ENCODE assay signal across 9 cellular contexts in genomic region chr10:60444494-60445064, GRCh38. TPM values are rescaled to one million over a fixed set of nuclear protein-coding genes. Genes with fewer than 3 reads are reported as not detected.
DNase-seq lines count a peak whose midpoint lies in the region; ATAC-seq and TF ChIP-seq lines count a peak whose summit lies in the region.
"Had no signal": no experiment of that assay in that cellular context is flagged by ENCODE, and none has a peak within 500 bp of the region (broad histone marks: within the 10 kb centered on the region; RNA-seq: fewer than 3 reads in every experiment).

No MANE protein-coding gene starts in this region.

- DNase-seq in NCI-H2029 (lab: John Stamatoyannopoulos, UW) = peak; percentile 3
- no peak for DNase-seq in NCI-H2029 treated with DMSO at 0.1 percent for 48 hours (lab: John Stamatoyannopoulos, UW)
- DNase-seq in fibroblast of lung (ENCODE audit: low read depth in 2 of 2) = peak; percentile 34 to 73
- no peak for DNase-seq in stomach
- no peak for DNase-seq in stimulated activated CD8-positive, alpha-beta memory T cell treated with anti-CD3 and anti-CD28 coated beads, Interleukin-4, amount 100 ng/mL, for 48 hours
- no peak for DNase-seq in activated gamma-delta T cell (lab: John Stamatoyannopoulos, UW)
- DNase-seq: CD8-positive, alpha-beta T cell had no signal

- no peaks in the 10 kb centered on the region for H3K36me3 ChIP-seq in OCI-LY3 (replicated peaks; ENCODE audit: low read depth, low read length)
- no peaks in the 10 kb centered on the region for H3K36me3 ChIP-seq in fibroblast of lung (ENCODE audit: control insufficient read depth, insufficient read depth, low read length)
- H3K36me3 ChIP-seq in stomach = no peaks in the 10 kb centered on the region

- H4K20me1 ChIP-seq in OCI-LY3 (ENCODE audit: insufficient read depth, low read length) (no peaks in the 10 kb centered on the region), fibroblast of lung (ENCODE audit: control insufficient read depth, extremely low read depth, insufficient read depth, low read length) (no peaks in the 10 kb centered on the region)

- H3K4me1 ChIP-seq in OCI-LY3 (ENCODE audit: low read length) (no peaks in the 10 kb centered on the region), fibroblast of lung (ENCODE audit: control insufficient read depth, extremely low read depth, insufficient read depth, low read length) (no peaks in the 10 kb centered on the region), stomach (peaks cover 0 to 22% (median 17%) of the 10 kb centered on the region in 4 donors)

- H3K4me3 ChIP-seq in OCI-LY3 (ENCODE audit: low read length) (no peak overlapping the region), fibroblast of lung (replicated peaks in 1 of 4; ENCODE audit: control extremely low read depth in 1 of 4, insufficient read depth in 1 of 4, low read depth in 3 of 4, low read length in 4 of 4) (no peak overlapping the region), stomach (no peak overlapping the region)

- H3K27me3 ChIP-seq in OCI-LY3 (ENCODE audit: low read depth, low read length) (no peaks in the 10 kb centered on the region), fibroblast of lung (ENCODE audit: control insufficient read depth, insufficient read depth, low read length) (no peaks in the 10 kb centered on the region), stomach (no peaks in the 10 kb centered on the region)

- H3K9ac ChIP-seq in OCI-LY3 (ENCODE audit: low read length) (no peak overlapping the region), fibroblast of lung (ENCODE audit: insufficient read depth, low read length) (no peak overlapping the region)

- no peak overlapping the region for H2AFZ ChIP-seq in OCI-LY3 (ENCODE audit: low read depth, low read length)
- H2AFZ ChIP-seq in fibroblast of lung (ENCODE audit: low read length) = no peak overlapping the region

- no peak for ATAC-seq in HG03520 (IDR thresholded peaks at IDR 0.05; ENCODE audit: unreplicated experiment)
- ATAC-seq: CD8-positive, alpha-beta T cell had no signal

- no peak overlapping the region for H3K27ac ChIP-seq in OCI-LY3 (ENCODE audit: low read length)
- H3K27ac ChIP-seq in fibroblast of lung (ENCODE audit: insufficient read depth, low read length) = no peak overlapping the region
- no peak overlapping the region for H3K27ac ChIP-seq in stomach

- TF ChIP-seq POLR2A in stomach (IDR thresholded peaks at IDR 0.05) = no peak

- H3K9me3 ChIP-seq in OCI-LY3 (ENCODE audit: insufficient read depth, low read length) (no peaks in the 10 kb centered on the region), fibroblast of lung (ENCODE audit: control insufficient read depth, insufficient read depth, low read depth, low read length) (no peaks in the 10 kb centered on the region), stomach (no peaks in the 10 kb centered on the region)

- H3K4me2 ChIP-seq in OCI-LY3 (ENCODE audit: low read length) (no peak overlapping the region), fibroblast of lung (ENCODE audit: extremely low read depth, insufficient read depth, low read length) (no peak overlapping the region)

- TF ChIP-seq EP300 in stomach (IDR thresholded peaks at IDR 0.05) = no peak

- H3K79me2 ChIP-seq in OCI-LY3 (ENCODE audit: low read length) = no peaks in the 10 kb centered on the region
- no peaks in the 10 kb centered on the region for H3K79me2 ChIP-seq in fibroblast of lung (ENCODE audit: control insufficient read depth, insufficient read depth, low read length)

- TF ChIP-seq CTCF in OCI-LY3 (IDR thresholded peaks at IDR 0.05; ENCODE audit: low read depth, low read length) (peak; percentile 69), fibroblast of lung (conservative IDR thresholded peaks at IDR 0.05 in 1 of 2, IDR thresholded peaks at IDR 0.05 in 1 of 2; ENCODE audit: low read depth in 1 of 2, low read length in 2 of 2) (peak; percentile 19 to 52), stomach (IDR thresholded peaks at IDR 0.05) (peak in 5 of 7 experiments; percentile 31 to 52 (median 48))

- 77 to 90% (median 78%) methylated on average over 1 of the region's 1 CpG for WGBS in stomach, 5 donors

- intact Hi-C loops in stomach (cut with DNase I; ENCODE audit: low total_unique reads) = loop anchor here (5.0 kb wide), 1 partner anchor 203 kb away; no protein-coding TSS in a partner anchor

RNA-seq across cellular contexts. Expression of gene ANK3, which starts 54.9 kb away (rescaled TPM):
- total RNA-seq in fibroblast of lung (0.50 and 1.3 TPM in 2 replicates), stomach (100 to 1,000 TPM in 2 of 5 donors, 10 to 100 TPM in 3; 27.4 to 115 (median 47.7) TPM)
- polyA plus RNA-seq in fibroblast of lung (0.79 and 2.7 TPM in 2 replicates), stomach (10 to 100 TPM in 1 of 3 donors, 1 to 10 TPM in 2; 3.6 to 12.8 (median 6.7) TPM)
- 0.44 and 1.3 TPM in 2 replicates for polyA plus RNA-seq in fibroblast of lung (2012)
- polyA minus RNA-seq in fibroblast of lung (ENCODE audit: low replicate concordance) = 0.94 and 5.1 TPM in 2 replicates

Comparison
In these comparisons a context has a peak if more than half of its experiments do, and no peak if none do; other contexts are left out.
1. DNase-seq: peak in NCI-H2029 (single experiment) and fibroblast of lung (2 of 2); none in NCI-H2029 treated with DMSO at 0.1 percent for 48 hours (single experiment), stomach (single experiment), stimulated activated CD8-positive, alpha-beta memory T cell treated with anti-CD3 and anti-CD28 coated beads, Interleukin-4, amount 100 ng/mL, for 48 hours (single experiment) and activated gamma-delta T cell (single experiment).
2. RNA of gene ANK3, which starts 54.9 kb away (total RNA-seq): 27.4 to 115 TPM in stomach; 0.50 to 1.3 TPM in fibroblast of lung; every median in the first group is over 10 times any median in the second.
3. Peak in every context shown above with its lines, with median percentiles within 50 percentile points of each other: CTCF ChIP-seq.